ENCODE assay signal across 9 cellular contexts in the genomic region with DNA sequence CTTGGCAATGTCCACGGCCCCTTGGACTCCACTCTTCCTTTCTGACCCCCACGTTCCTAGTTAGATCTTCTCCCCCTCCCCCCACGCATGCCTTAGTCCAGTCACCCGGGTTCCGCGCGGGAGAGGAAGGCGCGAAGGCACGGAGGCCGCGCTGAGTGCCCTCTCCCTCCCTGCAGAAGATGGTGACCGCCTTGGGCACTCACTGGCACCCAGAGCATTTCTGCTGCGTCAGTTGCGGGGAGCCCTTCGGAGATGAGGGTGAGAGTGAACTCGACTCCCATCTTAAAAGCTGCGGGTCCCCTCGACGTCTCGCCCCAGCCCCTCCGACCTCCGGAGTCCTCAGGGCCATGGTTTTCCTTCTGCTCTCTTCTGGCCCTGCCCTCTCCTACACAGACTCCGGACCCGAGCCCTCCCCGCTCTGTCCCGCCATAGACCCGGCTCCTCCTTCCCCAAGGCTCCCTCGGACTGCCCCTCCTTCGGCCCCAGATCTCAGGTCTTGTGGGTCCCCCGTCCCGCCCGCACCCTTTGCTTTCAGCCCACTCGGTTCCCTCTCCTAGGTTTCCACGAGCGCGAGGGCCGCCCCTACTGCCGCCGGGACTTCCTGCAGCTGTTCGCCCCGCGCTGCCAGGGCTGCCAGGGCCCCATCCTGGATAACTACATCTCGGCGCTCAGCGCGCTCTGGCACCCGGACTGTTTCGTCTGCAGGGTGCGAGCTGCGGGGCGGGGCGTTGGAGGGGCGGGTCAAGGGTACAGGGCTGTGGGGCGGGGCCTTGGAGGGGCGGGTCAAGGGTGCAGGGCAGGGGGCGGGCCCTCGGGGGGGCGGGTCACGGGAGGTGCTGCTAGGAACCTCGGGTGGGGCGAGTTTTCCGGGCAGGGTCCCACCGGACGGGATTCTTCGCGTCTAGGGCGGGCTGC. TPM values are rescaled to one million over a fixed set of nuclear protein-coding genes. Genes with fewer than 3 reads are reported as not detected.
DNase-seq lines count a peak whose midpoint lies in the region; ATAC-seq and TF ChIP-seq lines count a peak whose summit lies in the region.
"Had no signal": no experiment of that assay in that cellular context is flagged by ENCODE, and none has a peak within 500 bp of the region (broad histone marks: within the 10 kb centered on the region; RNA-seq: fewer than 3 reads in every experiment).

No MANE protein-coding gene starts in this region.

- H3K9me3 ChIP-seq in T-helper 17 cell (ENCODE audit: control insufficient read depth, low read length, poor library complexity, severe bottlenecking) (no peaks in the 10 kb centered on the region), ascending aorta (no peaks in the 10 kb centered on the region), lung (ENCODE audit: control insufficient read depth in 2 of 2, insufficient read depth in 1 of 2, low read length in 1 of 2) (no peaks in the 10 kb centered on the region)
- H3K9me3 ChIP-seq: ovary had no signal

- peaks cover 15% of the 10 kb centered on the region for H3K4me1 Mint-ChIP-seq in T-helper 17 cell

- peaks cover 5% of the 10 kb centered on the region for H3K27me3 Mint-ChIP-seq in T-helper 17 cell

- peak; percentile 68 for ATAC-seq in HG02981 (IDR thresholded peaks at IDR 0.05; ENCODE audit: unreplicated experiment)
- peak; percentile 89 for ATAC-seq in T-helper 17 cell
- peak; percentile 59 for ATAC-seq in lung (ENCODE audit: insufficient read depth, low FRiP score)

- peaks cover 2% of the 10 kb centered on the region for H3K36me3 Mint-ChIP-seq in T-helper 17 cell (ENCODE audit: low read depth)

- peaks cover 49 to 60% of the 10 kb centered on the region in 2 donors for H3K36me3 ChIP-seq in ascending aorta
- peaks cover 6 to 23% of the 10 kb centered on the region in 2 donors for H3K36me3 ChIP-seq in lung (ENCODE audit: control insufficient read depth in 2 of 2, insufficient read depth in 2 of 2, low read length in 2 of 2)
- H3K36me3 ChIP-seq: ovary had no signal

- H3K27me3 ChIP-seq in ascending aorta (no peaks in the 10 kb centered on the region), lung (ENCODE audit: control insufficient read depth, insufficient read depth) (no peaks in the 10 kb centered on the region)
- H3K27me3 ChIP-seq: ovary had no signal

- TF ChIP-seq CTCF in GM12864 (IDR thresholded peaks at IDR 0.05; ENCODE audit: low read depth, low read length, missing control alignments) (no peak), ascending aorta (IDR thresholded peaks at IDR 0.05) (no peak), lung (IDR thresholded peaks at IDR 0.05; ENCODE audit: control extremely low read depth, extremely low read depth) (no peak)

- peak overlapping the region; percentile 19 for H3K27ac Mint-ChIP-seq in T-helper 17 cell

- H3K27ac ChIP-seq in ascending aorta: no peak overlapping the region
- H3K27ac ChIP-seq in lung (ENCODE audit: low read depth in 1 of 2, low read length in 1 of 2): peak overlapping the region in 1 of 2 donors; percentile 86
- H3K27ac ChIP-seq: ovary had no signal

- peaks cover 0 to 11% of the 10 kb centered on the region in 2 donors for H3K4me1 ChIP-seq in ascending aorta
- peaks cover 0 to 13% of the 10 kb centered on the region in 2 donors for H3K4me1 ChIP-seq in lung (ENCODE audit: control insufficient read depth in 2 of 2, insufficient read depth in 2 of 2, low read length in 2 of 2)

- intact Hi-C loops in ascending aorta (cut with DNase I): loop anchor here (10.0 kb wide), 1 partner anchor 238 kb away; a partner anchor contains a TSS

- 40 to 44% methylated on average over 64 to 68 of the region's 68 CpGs for WGBS in lung, 2 donors

- DNase-seq in GM12864 (ENCODE audit: low read depth): no peak
- peak; percentile 65 to 88 (median 80) for DNase-seq in T-helper 17 cell
- DNase-seq in ascending aorta (ENCODE audit: low spot score in 2 of 2): peak in 1 of 2 donors; percentile 84
- DNase-seq in lung (ENCODE audit: low spot score): peak; percentile 90
- DNase-seq in stimulated activated CD8-positive, alpha-beta memory T cell treated with anti-CD3 and anti-CD28 coated beads, Interleukin-15, amount 100 ng/mL, for 48 hours (ENCODE audit: low read depth in 2 of 2): peak; percentile 73 to 78
- DNase-seq in occipital lobe (lab: John Stamatoyannopoulos, UW): no peak
- no peak for DNase-seq in HCEC 1CT

- H3K4me3 ChIP-seq in GM12864 (ENCODE audit: low read depth, low read length) (peak overlapping the region; percentile 66), ascending aorta (peak overlapping the region; percentile 24 to 41), lung (peak overlapping the region; percentile 10)
- H3K4me3 ChIP-seq: ovary had no signal

- H3K4me3 Mint-ChIP-seq in T-helper 17 cell: peak overlapping the region; percentile 91

RNA-seq across cellular contexts. Expression of gene TGFB1I1, which starts 4.6 kb away (rescaled TPM):
- total RNA-seq in T-helper 17 cell (1 to 10 TPM in 1 of 2 donors, under 1 TPM in 1; 0.35 to 5.6 TPM), ascending aorta (325 TPM), lung (10 to 100 TPM; 45.4 to 58.9 TPM), occipital lobe (3.7 TPM)
- polyA plus RNA-seq in lung: 10 to 100 TPM; 25.1 to 29.9 TPM

RNA-seq across cellular contexts. Expression of gene SLC5A2, which starts 6.4 kb away (rescaled TPM):
- total RNA-seq in T-helper 17 cell (1 to 10 TPM; 1.3 to 2.8 TPM), ascending aorta (0.53 TPM), lung (1 to 10 TPM in 1 of 2 donors, under 1 TPM in 1; 0.85 to 1.7 TPM), occipital lobe (0.62 TPM)
- polyA plus RNA-seq in lung: 1 to 10 TPM; 2.9 to 3.1 TPM

RNA-seq across cellular contexts. Expression of gene ARMC5, which starts 17.3 kb away (rescaled TPM):
- total RNA-seq in T-helper 17 cell (10 to 100 TPM; 15.8 to 21.9 TPM), ascending aorta (10.0 TPM), lung (10 to 100 TPM in 1 of 2 donors, 1 to 10 TPM in 1; 8.2 to 16.7 TPM), occipital lobe (8.4 TPM)
- 10 to 100 TPM; 11.4 to 13.2 TPM for polyA plus RNA-seq in lung

RNA-seq across cellular contexts. Expression of gene RUSF1, which starts 31.6 kb away (rescaled TPM):
- total RNA-seq in T-helper 17 cell (10 to 100 TPM; 56.7 to 60.7 TPM), ascending aorta (80.9 TPM), lung (10 to 100 TPM; 75.9 to 82.7 TPM), occipital lobe (34.5 TPM)
- polyA plus RNA-seq in lung: 10 to 100 TPM; 56.1 to 70.3 TPM

RNA-seq across cellular contexts. Expression of gene ZNF843, which starts 34.0 kb away (rescaled TPM):
- under 1 TPM; 0.10 to 0.23 TPM for total RNA-seq in T-helper 17 cell
- 11.7 TPM for total RNA-seq in ascending aorta
- 1 to 10 TPM; 1.2 to 1.4 TPM for total RNA-seq in lung
- under 1 TPM; 0.25 to 0.30 TPM for polyA plus RNA-seq in lung
- total RNA-seq in occipital lobe: 0.94 TPM

Comparison
In these comparisons a context has a peak if more than half of its experiments do, and no peak if none do; other contexts are left out.
1. DNase-seq: peak in T-helper 17 cell (3 of 3), lung (single experiment) and stimulated activated CD8-positive, alpha-beta memory T cell treated with anti-CD3 and anti-CD28 coated beads, Interleukin-15, amount 100 ng/mL, for 48 hours (2 of 2); none in GM12864 (single experiment), occipital lobe (single experiment) and HCEC 1CT (single experiment).
2. H3K4me3 ChIP-seq: peak in every context shown above with its lines; median percentile 66 in GM12864; 32 in ascending aorta; 10 in lung.
3. Peak in every context shown above with its lines, with median percentiles within 50 percentile points of each other: ATAC-seq.